In genomic region chr11:86809561-86809960, GRCh38 we compare ENCODE assay signal across 14 cellular contexts.
"Had no signal": no experiment of that assay in that cellular context is flagged by ENCODE, and none has a peak within 500 bp of the region (broad histone marks: within the 10 kb centered on the region; RNA-seq: fewer than 3 reads in every experiment).

No MANE protein-coding gene starts in this region.

- H3K4me3 Mint-ChIP-seq: activated naive CD8-positive, alpha-beta T cell treated with anti-CD3 and anti-CD28 coated beads for 36 hours; activated T-helper 1 cell treated with anti-CD3 and anti-CD28 coated beads, Interleukin-12 subunit alpha, Interleukin-12 subunit beta, Interleukin-2, Interleukin-4 antibody, amounts not matched to agents 30 ng/mL and 10 ng/mL and 1 ng/mL, durations not matched to agents 14 hours and 24 hours and 36 hours; dendritic cell treated with granulocyte-macrophage colony-stimulating factor and Interleukin-4, amounts not matched to agents 40 ng/mL and 50 ng/mL, for 4 days; memory B cell; nephron progenitor cell; T-helper 2 cell treated with Interferon-gamma antibody and Interleukin-4, amounts not matched to agents 5 μg/mL and 100 μg/mL, for 36 hours had no signal

- H3K27ac ChIP-seq: left lung, stomach had no signal

- H3K9me3 Mint-ChIP-seq: activated naive CD8-positive, alpha-beta T cell treated with anti-CD3 and anti-CD28 coated beads for 36 hours; dendritic cell treated with granulocyte-macrophage colony-stimulating factor and Interleukin-4, amounts not matched to agents 40 ng/mL and 50 ng/mL, for 4 days; memory B cell; nephron progenitor cell; T-helper 2 cell treated with Interferon-gamma antibody and Interleukin-4, amounts not matched to agents 5 μg/mL and 100 μg/mL, for 36 hours had no signal

- H3K36me3 Mint-ChIP-seq: memory B cell had no signal

- H3K27ac Mint-ChIP-seq: activated naive CD8-positive, alpha-beta T cell treated with anti-CD3 and anti-CD28 coated beads for 36 hours; activated T-helper 1 cell treated with anti-CD3 and anti-CD28 coated beads, Interleukin-12 subunit alpha, Interleukin-12 subunit beta, Interleukin-2, Interleukin-4 antibody, amounts not matched to agents 30 ng/mL and 10 ng/mL and 1 ng/mL, durations not matched to agents 14 hours and 24 hours and 36 hours; dendritic cell treated with granulocyte-macrophage colony-stimulating factor and Interleukin-4, amounts not matched to agents 40 ng/mL and 50 ng/mL, for 4 days; memory B cell; nephron progenitor cell; T-helper 2 cell treated with Interferon-gamma antibody and Interleukin-4, amounts not matched to agents 5 μg/mL and 100 μg/mL, for 36 hours had no signal

- H3K4me1 Mint-ChIP-seq: memory B cell had no signal

- H3K9me3 ChIP-seq: left lung, stomach, thoracic aorta had no signal

- H3K4me3 ChIP-seq: left lung, stomach, thoracic aorta had no signal

- H3K27me3 ChIP-seq: left lung, stomach had no signal

- DNase-seq: activated CD4-positive, alpha-beta T cell treated with anti-CD3 and anti-CD28 coated beads, Interleukin-2, amount 50 U/mL, for 1 hour; activated CD4-positive, CD25-positive, alpha-beta regulatory T cell; activated naive CD8-positive, alpha-beta T cell treated with anti-CD3 and anti-CD28 coated beads for 36 hours; effector memory CD4-positive, alpha-beta T cell; kidney; left lung; nephron progenitor cell; stimulated activated CD4-positive, alpha-beta T cell treated with anti-CD3 and anti-CD28 coated beads, Interleukin-1b, Interleukin-23, amount 100 ng/mL, for 48 hours; stomach had no signal

- ATAC-seq: left lung had no signal
